ENCODE assay signal across 2 cellular contexts in genomic region chr1:227453962-227454361, GRCh38.
A peak's percentile ranks its signal among the peaks of the same experiment; 100 is the strongest.
TF ChIP-seq lines count a peak whose summit lies in the region.

No MANE protein-coding gene starts in this region.

TF ChIP-seq in GM23338, 12 proteins besides CTCF, POLR2A, EP300 and RAD21:
- TF ChIP-seq ZNF462 (CRISPR knock-in tag; IDR thresholded peaks at IDR 0.05) (no peak), ETS1 (IDR thresholded peaks at IDR 0.05) (no peak), ZNF331 (CRISPR knock-in tag; IDR thresholded peaks at IDR 0.05; ENCODE audit: low read depth) (no peak), NANOG (IDR thresholded peaks at IDR 0.05; ENCODE audit: borderline replicate concordance) (no peak), REST (IDR thresholded peaks at IDR 0.05; ENCODE audit: unreplicated experiment) (no peak), CREB1 (CRISPR knock-in tag; IDR thresholded peaks at IDR 0.05; ENCODE audit: low read depth) (no peak), EZH2 (IDR thresholded peaks at IDR 0.05; ENCODE audit: low read depth, unreplicated experiment) (no peak), JUNB (IDR thresholded peaks at IDR 0.05; ENCODE audit: unreplicated experiment) (no peak), POLR2AphosphoS5 (IDR thresholded peaks at IDR 0.05; ENCODE audit: low read depth) (no peak), EZH2phosphoT487 (IDR thresholded peaks at IDR 0.05; ENCODE audit: unreplicated experiment) (no peak), STAT1 (IDR thresholded peaks at IDR 0.05; ENCODE audit: unreplicated experiment) (no peak), ZNF114 (CRISPR knock-in tag; IDR thresholded peaks at IDR 0.05) (no peak)
TF ChIP-seq in GM23338: peak in this region for 0.

TF ChIP-seq in K562, 482 proteins besides CTCF, POLR2A, EP300 and RAD21 (continued from another document):
- TF ChIP-seq ARID4B (CRISPR knock-in tag; IDR thresholded peaks at IDR 0.05) (0 out of 2 replicates have a peak, but pooled peaks have one; percentile 26), HMG20B (CRISPR knock-in tag; IDR thresholded peaks at IDR 0.05) (no peak)
